Comparison of ENCODE assay signal across 23 cellular contexts in the genomic region with DNA sequence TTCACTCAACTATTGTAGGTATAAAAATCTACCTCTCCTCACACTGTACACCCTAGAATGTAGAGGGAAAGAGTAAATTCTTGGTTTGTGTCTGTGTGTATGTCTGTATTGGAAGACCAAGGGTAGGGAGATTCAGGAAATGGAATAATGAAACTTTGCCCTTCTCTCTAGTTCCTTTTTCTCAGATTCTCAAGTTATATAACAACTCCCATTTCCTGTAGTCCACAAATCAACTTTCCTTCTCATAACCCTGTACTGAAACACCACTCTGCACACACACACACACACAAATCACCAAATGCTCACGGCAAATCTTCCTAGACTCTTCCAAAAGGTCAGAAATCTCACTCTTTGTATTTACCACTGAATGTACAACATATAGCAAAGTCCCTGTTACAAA.
"Had no signal": no experiment of that assay in that cellular context is flagged by ENCODE, and none has a peak within 500 bp of the region (broad histone marks: within the 10 kb centered on the region; RNA-seq: fewer than 3 reads in every experiment).

No MANE protein-coding gene starts in this region.

- H3K27me3 Mint-ChIP-seq: T-helper 17 cell had no signal

- H3K4me2 ChIP-seq: KMS-11, SK-N-SH had no signal

- H3K4me3 Mint-ChIP-seq: T-helper 17 cell had no signal

- H3K9ac ChIP-seq: KMS-11, SK-N-SH had no signal

- H3K27ac Mint-ChIP-seq: T-helper 17 cell had no signal

- H3K4me1 Mint-ChIP-seq: T-helper 17 cell had no signal

- ATAC-seq: HepG2, T-helper 17 cell had no signal

- DNase-seq: IMR-90, MM.1S, NCI-H1048, NCI-H1105 treated with DMSO at 0.1 percent for 48 hours, NCI-H1417 treated with DMSO at 0.1 percent for 48 hours, NCI-H146, NCI-H1694 treated with DMSO at 0.1 percent for 48 hours, NCI-H1930, NCI-H2081, NCI-H2107, NCI-H2227 treated with DMSO at 0.1 percent for 48 hours, NCI-H524, NCI-H69, NCI-H774, SHP77, SK-N-SH, SW 1271, T-helper 1 cell, T-helper 17 cell had no signal

- H3K9me3 ChIP-seq: SK-N-SH had no signal

- H3K27ac ChIP-seq: KMS-11, RWPE1 had no signal

- FAIRE-seq: HepG2, RCC 7860 had no signal
